ENCODE assay signal across 29 cellular contexts in the genomic region with DNA sequence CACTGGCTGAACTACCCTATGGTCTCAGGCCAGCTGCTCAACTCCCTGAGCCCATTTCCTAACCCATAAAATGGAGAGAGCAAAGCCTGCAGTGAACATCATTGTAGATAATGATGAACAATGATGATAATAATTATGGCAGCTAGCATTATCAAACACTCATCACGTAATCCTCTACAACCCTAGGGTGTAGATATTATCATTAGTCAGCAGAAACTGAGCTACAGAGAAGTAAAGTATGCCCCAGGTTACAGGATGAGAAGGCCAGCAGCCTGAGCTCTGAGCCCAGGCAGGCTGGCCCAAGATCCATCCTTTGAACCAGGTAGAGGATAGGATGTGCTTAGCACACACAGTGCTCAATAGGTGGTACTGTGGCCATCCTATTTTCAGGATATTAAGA. TPM values are rescaled to one million over a fixed set of nuclear protein-coding genes. Genes with fewer than 3 reads are reported as not detected.
"Had no signal": no experiment of that assay in that cellular context is flagged by ENCODE, and none has a peak within 500 bp of the region (broad histone marks: within the 10 kb centered on the region; RNA-seq: fewer than 3 reads in every experiment).

No MANE protein-coding gene starts in this region.

- H3K4me1 ChIP-seq: left lung, lower lobe of right lung, pancreas, prostate gland, sigmoid colon, uterus had no signal

- DNase-seq: hypothalamus; immature natural killer cell; kidney; left colon; left lung; lower lobe of right lung; mammary epithelial cell; mesenchymal stem cell; naive thymus-derived CD8-positive, alpha-beta T cell; nucleus accumbens; pancreas; posterior cingulate gyrus; retina; right cardiac atrium; sigmoid colon; small intestine; spleen; stimulated activated CD4-positive, alpha-beta T cell treated with anti-CD3 and anti-CD28 coated beads, Interleukin-4, amount 100 ng/mL, for 24 hours; stimulated activated naive CD4-positive, alpha-beta T cell treated with Interleukin-2 at 50 U/mL for 16 hours; stimulated activated naive CD8-positive, alpha-beta T cell treated with anti-CD3 and anti-CD28 coated beads, Interleukin-15, amount 100 ng/mL, for 72 hours; substantia nigra; uterus had no signal

- H3K27me3 ChIP-seq: left lung, pancreas, sigmoid colon, spleen, tibial nerve, uterus had no signal

- ATAC-seq: left colon; left lung; lower lobe of right lung; naive thymus-derived CD8-positive, alpha-beta T cell; pancreas; right cardiac atrium; stimulated activated memory B cell treated with anti-CD40 and anti-IgM and Interleukin-4, amounts not matched to agents 10 μg/mL and 1 μg/mL and 100 μg/mL, for 72 hours; stimulated activated naive CD8-positive, alpha-beta T cell treated with anti-CD3 and anti-CD28 coated beads, Interleukin-15, amount 100 ng/mL, for 72 hours had no signal

- H3K4me3 ChIP-seq: left lung, lower lobe of right lung, pancreas, prostate gland, sigmoid colon, spleen, tibial nerve, uterus had no signal

- H3K9me3 ChIP-seq: left lung, lower lobe of right lung, pancreas, prostate gland, sigmoid colon, spleen, tibial nerve, uterus had no signal

- H3K27ac ChIP-seq: left lung, lower lobe of right lung, pancreas, prostate gland, sigmoid colon, tibial nerve, uterus had no signal

- FAIRE-seq: islet of Langerhans, kidney, pancreas, small intestine had no signal

- H3K36me3 ChIP-seq: pancreas, prostate gland, uterus had no signal

RNA-seq across cellular contexts. Expression of gene REELD1, which starts 43.2 kb away (rescaled TPM):
- total RNA-seq: left colon, mammary epithelial cell, neural crest cell, osteoblast, temporal lobe had no signal
- polyA plus RNA-seq: immature natural killer cell; mammary epithelial cell; naive thymus-derived CD8-positive, alpha-beta T cell had no signal
